In the genomic region with DNA sequence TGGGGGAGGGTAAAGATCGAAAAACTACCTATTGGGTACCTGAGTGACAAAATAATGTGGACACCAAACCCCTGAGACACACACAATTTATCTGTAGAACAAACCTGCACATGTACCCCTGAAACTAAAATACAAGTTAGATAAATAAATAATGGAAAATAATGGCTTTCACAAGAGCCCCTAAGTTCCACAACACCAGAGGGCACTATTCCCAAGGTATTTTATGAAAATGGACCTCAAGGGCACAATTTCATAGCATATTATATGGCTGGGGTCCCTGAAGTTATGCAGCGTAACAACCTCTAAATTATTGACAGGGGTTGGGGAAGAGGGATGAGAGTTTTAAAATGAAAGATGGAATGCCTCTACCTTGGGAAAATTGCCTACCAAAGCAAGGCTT, we compare ENCODE assay signal across 1 cellular context.
TF ChIP-seq lines count a peak whose summit lies in the region.

No MANE protein-coding gene starts in this region.

TF ChIP-seq in SK-N-SH, 30 proteins besides CTCF, POLR2A, EP300 and RAD21 (continued from another document):
- TF ChIP-seq, protein P1, sequence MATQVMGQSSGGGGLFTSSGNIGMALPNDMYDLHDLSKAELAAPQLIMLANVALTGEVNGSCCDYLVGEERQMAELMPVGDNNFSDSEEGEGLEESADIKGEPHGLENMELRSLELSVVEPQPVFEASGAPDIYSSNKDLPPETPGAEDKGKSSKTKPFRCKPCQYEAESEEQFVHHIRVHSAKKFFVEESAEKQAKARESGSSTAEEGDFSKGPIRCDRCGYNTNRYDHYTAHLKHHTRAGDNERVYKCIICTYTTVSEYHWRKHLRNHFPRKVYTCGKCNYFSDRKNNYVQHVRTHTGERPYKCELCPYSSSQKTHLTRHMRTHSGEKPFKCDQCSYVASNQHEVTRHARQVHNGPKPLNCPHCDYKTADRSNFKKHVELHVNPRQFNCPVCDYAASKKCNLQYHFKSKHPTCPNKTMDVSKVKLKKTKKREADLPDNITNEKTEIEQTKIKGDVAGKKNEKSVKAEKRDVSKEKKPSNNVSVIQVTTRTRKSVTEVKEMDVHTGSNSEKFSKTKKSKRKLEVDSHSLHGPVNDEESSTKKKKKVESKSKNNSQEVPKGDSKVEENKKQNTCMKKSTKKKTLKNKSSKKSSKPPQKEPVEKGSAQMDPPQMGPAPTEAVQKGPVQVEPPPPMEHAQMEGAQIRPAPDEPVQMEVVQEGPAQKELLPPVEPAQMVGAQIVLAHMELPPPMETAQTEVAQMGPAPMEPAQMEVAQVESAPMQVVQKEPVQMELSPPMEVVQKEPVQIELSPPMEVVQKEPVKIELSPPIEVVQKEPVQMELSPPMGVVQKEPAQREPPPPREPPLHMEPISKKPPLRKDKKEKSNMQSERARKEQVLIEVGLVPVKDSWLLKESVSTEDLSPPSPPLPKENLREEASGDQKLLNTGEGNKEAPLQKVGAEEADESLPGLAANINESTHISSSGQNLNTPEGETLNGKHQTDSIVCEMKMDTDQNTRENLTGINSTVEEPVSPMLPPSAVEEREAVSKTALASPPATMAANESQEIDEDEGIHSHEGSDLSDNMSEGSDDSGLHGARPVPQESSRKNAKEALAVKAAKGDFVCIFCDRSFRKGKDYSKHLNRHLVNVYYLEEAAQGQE (IDR thresholded peaks at IDR 0.05; ENCODE audit: low read depth, low read length): no peak
- TF ChIP-seq MXI1 (IDR thresholded peaks at IDR 0.05; ENCODE audit: low read depth, low read length) (no peak), GABPA (IDR thresholded peaks at IDR 0.05; ENCODE audit: low read depth) (no peak), RFX5 (IDR thresholded peaks at IDR 0.05; ENCODE audit: low read length) (no peak), YY1 (IDR thresholded peaks at IDR 0.05; ENCODE audit: low read depth) (no peak), GATA2 (CRISPR knock-in tag; IDR thresholded peaks at IDR 0.05) (no peak), TAF1 (IDR thresholded peaks at IDR 0.05; ENCODE audit: borderline replicate concordance, low read depth, low read length) (no peak), CHD2 (IDR thresholded peaks at IDR 0.05; ENCODE audit: low read length, partially characterized antibody) (no peak), POLR2AphosphoS5 (IDR thresholded peaks at IDR 0.05; ENCODE audit: low read depth, low read length) (no peak), NRF1 (IDR thresholded peaks at IDR 0.05; ENCODE audit: low read depth, low read length) (no peak), TEAD4 (IDR thresholded peaks at IDR 0.05; ENCODE audit: borderline replicate concordance, insufficient read depth) (no peak), FOSL2 (IDR thresholded peaks at IDR 0.05; ENCODE audit: borderline replicate concordance, low read depth) (no peak)
- TF ChIP-seq, protein P2, sequence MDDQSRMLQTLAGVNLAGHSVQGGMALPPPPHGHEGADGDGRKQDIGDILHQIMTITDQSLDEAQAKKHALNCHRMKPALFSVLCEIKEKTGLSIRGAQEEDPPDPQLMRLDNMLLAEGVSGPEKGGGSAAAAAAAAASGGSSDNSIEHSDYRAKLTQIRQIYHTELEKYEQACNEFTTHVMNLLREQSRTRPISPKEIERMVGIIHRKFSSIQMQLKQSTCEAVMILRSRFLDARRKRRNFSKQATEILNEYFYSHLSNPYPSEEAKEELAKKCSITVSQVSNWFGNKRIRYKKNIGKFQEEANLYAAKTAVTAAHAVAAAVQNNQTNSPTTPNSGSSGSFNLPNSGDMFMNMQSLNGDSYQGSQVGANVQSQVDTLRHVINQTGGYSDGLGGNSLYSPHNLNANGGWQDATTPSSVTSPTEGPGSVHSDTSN (IDR thresholded peaks at IDR 0.05): no peak
- TF ChIP-seq, protein P3, sequence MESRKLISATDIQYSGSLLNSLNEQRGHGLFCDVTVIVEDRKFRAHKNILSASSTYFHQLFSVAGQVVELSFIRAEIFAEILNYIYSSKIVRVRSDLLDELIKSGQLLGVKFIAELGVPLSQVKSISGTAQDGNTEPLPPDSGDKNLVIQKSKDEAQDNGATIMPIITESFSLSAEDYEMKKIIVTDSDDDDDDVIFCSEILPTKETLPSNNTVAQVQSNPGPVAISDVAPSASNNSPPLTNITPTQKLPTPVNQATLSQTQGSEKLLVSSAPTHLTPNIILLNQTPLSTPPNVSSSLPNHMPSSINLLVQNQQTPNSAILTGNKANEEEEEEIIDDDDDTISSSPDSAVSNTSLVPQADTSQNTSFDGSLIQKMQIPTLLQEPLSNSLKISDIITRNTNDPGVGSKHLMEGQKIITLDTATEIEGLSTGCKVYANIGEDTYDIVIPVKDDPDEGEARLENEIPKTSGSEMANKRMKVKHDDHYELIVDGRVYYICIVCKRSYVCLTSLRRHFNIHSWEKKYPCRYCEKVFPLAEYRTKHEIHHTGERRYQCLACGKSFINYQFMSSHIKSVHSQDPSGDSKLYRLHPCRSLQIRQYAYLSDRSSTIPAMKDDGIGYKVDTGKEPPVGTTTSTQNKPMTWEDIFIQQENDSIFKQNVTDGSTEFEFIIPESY (IDR thresholded peaks at IDR 0.05; ENCODE audit: borderline replicate concordance, low read depth): no peak
- TF ChIP-seq, protein P4, sequence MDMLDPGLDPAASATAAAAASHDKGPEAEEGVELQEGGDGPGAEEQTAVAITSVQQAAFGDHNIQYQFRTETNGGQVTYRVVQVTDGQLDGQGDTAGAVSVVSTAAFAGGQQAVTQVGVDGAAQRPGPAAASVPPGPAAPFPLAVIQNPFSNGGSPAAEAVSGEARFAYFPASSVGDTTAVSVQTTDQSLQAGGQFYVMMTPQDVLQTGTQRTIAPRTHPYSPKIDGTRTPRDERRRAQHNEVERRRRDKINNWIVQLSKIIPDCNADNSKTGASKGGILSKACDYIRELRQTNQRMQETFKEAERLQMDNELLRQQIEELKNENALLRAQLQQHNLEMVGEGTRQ (IDR thresholded peaks at IDR 0.05; ENCODE audit: borderline replicate concordance, low read depth, low read length): no peak
